ENCODE assay signal across 17 cellular contexts in the genomic region with DNA sequence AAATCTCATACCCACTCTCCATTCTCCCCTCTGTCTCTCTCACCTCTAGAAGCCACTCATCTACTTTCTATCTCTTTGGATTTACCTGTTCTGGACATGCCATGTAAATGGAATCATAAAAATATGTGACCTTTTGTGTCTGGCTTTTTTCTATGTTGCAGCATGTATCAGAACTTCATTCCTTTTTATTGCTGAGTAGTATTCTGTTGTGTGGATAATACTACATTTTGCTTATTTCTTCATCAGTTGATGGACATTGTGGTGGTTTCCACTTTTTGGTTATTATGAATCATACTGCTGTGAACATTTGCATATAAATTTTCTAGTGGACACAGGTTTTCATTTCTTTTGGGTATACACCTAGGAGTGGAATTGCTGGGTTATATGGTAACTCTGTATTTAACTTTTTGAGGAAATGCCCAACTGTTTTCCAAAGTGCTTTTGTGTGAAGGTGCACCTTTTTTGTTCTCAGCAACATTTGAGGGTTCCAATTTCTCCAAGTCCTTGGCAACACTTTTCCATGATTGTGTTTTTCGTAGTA.
"Had no signal": no experiment of that assay in that cellular context is flagged by ENCODE, and none has a peak within 500 bp of the region (broad histone marks: within the 10 kb centered on the region; RNA-seq: fewer than 3 reads in every experiment).

No MANE protein-coding gene starts in this region.

- H3K27ac Mint-ChIP-seq: activated naive CD4-positive, alpha-beta T cell treated with anti-CD3 and anti-CD28 coated beads, Interleukin-2, amount 50 U/mL, for 72 hours; memory B cell; neural progenitor cell; progenitor cell of endocrine pancreas; stimulated activated naive CD8-positive, alpha-beta T cell treated with anti-CD3 and anti-CD28 coated beads, Interleukin-15, amount 100 ng/mL, for 72 hours; T-cell had no signal

- DNase-seq: activated gamma-delta T cell treated with Interleukin-2 at 50 U/mL for 16 hours; adrenal gland; dermis blood vessel endothelial cell; head of caudate nucleus; left lung; right cardiac atrium; stimulated activated CD4-positive, alpha-beta T cell treated with anti-CD3 and anti-CD28 coated beads, Interleukin-15, amount 100 ng/mL, for 24 hours; stimulated activated CD4-positive, alpha-beta T cell treated with anti-CD3 and anti-CD28 coated beads, Interleukin-2, amount 100 ng/mL, for 48 hours; stimulated activated naive CD8-positive, alpha-beta T cell treated with anti-CD3 and anti-CD28 coated beads, Interleukin-15, amount 100 ng/mL, for 72 hours; T-cell had no signal

- H3K4me1 ChIP-seq: neural progenitor cell had no signal

- H3K9me3 Mint-ChIP-seq: activated naive CD4-positive, alpha-beta T cell treated with anti-CD3 and anti-CD28 coated beads, Interleukin-2, amount 50 U/mL, for 72 hours; memory B cell; neural progenitor cell; stimulated activated naive CD8-positive, alpha-beta T cell treated with anti-CD3 and anti-CD28 coated beads, Interleukin-15, amount 100 ng/mL, for 72 hours; T-cell had no signal

- H3K36me3 ChIP-seq: adrenal gland, left lung, neural progenitor cell, thoracic aorta had no signal

- H3K9me3 ChIP-seq: adrenal gland, left lung, thoracic aorta had no signal

- H3K4me3 ChIP-seq: adrenal gland, left lung, neural progenitor cell, thoracic aorta had no signal

- H3K27me3 ChIP-seq: adrenal gland, left lung, neural progenitor cell had no signal

- ATAC-seq: activated CD4-positive, CD25-positive, alpha-beta regulatory T cell treated with anti-CD3 and anti-CD28 coated beads, Interleukin-2, amount 50 U/mL, for 24 hours; activated naive CD4-positive, alpha-beta T cell treated with anti-CD3 and anti-CD28 coated beads, Interleukin-2, amount 50 U/mL, for 72 hours; SK-N-SH treated with all-trans-retinoic acid at 6 μM for 48 hours; stimulated activated naive CD8-positive, alpha-beta T cell treated with anti-CD3 and anti-CD28 coated beads, Interleukin-15, amount 100 ng/mL, for 72 hours; T-cell had no signal

- H3K4me1 Mint-ChIP-seq: neural progenitor cell had no signal

- H3K4me3 Mint-ChIP-seq: memory B cell; neural progenitor cell; stimulated activated naive CD8-positive, alpha-beta T cell treated with anti-CD3 and anti-CD28 coated beads, Interleukin-15, amount 100 ng/mL, for 72 hours; T-cell had no signal

- H3K27me3 Mint-ChIP-seq: memory B cell; progenitor cell of endocrine pancreas; stimulated activated naive CD8-positive, alpha-beta T cell treated with anti-CD3 and anti-CD28 coated beads, Interleukin-15, amount 100 ng/mL, for 72 hours; T-cell had no signal

- H3K27ac ChIP-seq: adrenal gland, left lung, neural progenitor cell, thoracic aorta had no signal
